Comparison of ENCODE assay signal across 1 cellular context in genomic region chr12:109876406-109876805, GRCh38.
A peak's percentile ranks its signal among the peaks of the same experiment; 100 is the strongest.
TF ChIP-seq lines count a peak whose summit lies in the region.

No MANE protein-coding gene starts in this region.

TF ChIP-seq in HepG2, 621 proteins besides CTCF, POLR2A, EP300 and RAD21:
- peak; percentile 38 for TF ChIP-seq HNRNPK (IDR thresholded peaks at IDR 0.05; ENCODE audit: low read depth, low read length, poor library complexity, severe bottlenecking)
- TF ChIP-seq TRAFD1 (CRISPR knock-in tag; IDR thresholded peaks at IDR 0.05; ENCODE audit: borderline replicate concordance) = no peak
- 0 out of 2 replicates have a peak, but pooled peaks have one; percentile 33 for TF ChIP-seq ZNF512 (CRISPR knock-in tag; IDR thresholded peaks at IDR 0.05)
